ENCODE assay signal across 1 cellular context in the genomic region with DNA sequence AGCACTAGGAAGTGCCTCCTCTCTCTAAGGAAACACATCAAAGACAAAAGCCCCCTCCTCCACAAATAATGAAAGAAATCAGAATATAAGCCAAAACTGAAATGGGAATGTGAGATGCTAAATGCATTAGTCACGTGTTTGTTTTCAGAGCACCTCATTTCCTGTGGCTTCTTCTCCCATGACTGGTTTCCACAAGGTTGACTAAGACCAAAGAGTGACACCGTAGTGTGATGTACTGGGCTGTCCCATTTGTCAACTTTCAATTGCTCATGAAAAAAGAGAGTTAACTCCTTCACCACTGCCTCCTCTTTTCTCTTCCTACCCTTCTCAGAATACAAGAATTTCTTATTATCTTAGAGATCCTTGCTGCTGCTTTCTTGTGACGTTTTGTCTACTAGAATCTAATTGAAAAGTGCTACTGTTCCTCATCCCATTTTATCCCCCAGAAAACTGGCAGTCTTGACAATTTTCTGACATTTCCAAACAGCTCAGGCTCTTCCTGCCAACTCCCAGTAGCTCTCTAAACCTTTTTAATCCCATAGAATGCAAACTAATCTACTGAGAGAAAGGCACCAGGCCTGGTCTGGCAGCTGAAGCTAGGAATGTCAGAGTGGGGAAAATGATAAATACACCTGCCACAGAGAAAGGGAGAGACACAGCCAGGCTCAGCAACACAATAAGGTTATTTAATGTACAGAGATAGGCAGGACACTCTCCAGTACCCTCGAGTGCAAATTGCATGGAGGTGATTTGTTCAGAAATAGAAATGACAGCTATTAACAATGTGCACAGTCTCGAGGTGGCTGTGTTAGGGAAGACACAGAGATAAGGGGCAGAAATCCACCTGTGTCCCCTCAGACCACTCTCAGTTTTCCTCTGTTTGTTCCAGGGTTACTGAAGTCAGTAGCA.
TF ChIP-seq lines count a peak whose summit lies in the region.

No MANE protein-coding gene starts in this region.

TF ChIP-seq in neural cell, 6 proteins besides CTCF, POLR2A, EP300 and RAD21 (continued from another document):
- TF ChIP-seq, protein P1, sequence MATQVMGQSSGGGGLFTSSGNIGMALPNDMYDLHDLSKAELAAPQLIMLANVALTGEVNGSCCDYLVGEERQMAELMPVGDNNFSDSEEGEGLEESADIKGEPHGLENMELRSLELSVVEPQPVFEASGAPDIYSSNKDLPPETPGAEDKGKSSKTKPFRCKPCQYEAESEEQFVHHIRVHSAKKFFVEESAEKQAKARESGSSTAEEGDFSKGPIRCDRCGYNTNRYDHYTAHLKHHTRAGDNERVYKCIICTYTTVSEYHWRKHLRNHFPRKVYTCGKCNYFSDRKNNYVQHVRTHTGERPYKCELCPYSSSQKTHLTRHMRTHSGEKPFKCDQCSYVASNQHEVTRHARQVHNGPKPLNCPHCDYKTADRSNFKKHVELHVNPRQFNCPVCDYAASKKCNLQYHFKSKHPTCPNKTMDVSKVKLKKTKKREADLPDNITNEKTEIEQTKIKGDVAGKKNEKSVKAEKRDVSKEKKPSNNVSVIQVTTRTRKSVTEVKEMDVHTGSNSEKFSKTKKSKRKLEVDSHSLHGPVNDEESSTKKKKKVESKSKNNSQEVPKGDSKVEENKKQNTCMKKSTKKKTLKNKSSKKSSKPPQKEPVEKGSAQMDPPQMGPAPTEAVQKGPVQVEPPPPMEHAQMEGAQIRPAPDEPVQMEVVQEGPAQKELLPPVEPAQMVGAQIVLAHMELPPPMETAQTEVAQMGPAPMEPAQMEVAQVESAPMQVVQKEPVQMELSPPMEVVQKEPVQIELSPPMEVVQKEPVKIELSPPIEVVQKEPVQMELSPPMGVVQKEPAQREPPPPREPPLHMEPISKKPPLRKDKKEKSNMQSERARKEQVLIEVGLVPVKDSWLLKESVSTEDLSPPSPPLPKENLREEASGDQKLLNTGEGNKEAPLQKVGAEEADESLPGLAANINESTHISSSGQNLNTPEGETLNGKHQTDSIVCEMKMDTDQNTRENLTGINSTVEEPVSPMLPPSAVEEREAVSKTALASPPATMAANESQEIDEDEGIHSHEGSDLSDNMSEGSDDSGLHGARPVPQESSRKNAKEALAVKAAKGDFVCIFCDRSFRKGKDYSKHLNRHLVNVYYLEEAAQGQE (IDR thresholded peaks at IDR 0.05; ENCODE audit: borderline replicate concordance) = peak; percentile 99
- no peak for TF ChIP-seq EZH2 (IDR thresholded peaks at IDR 0.05; ENCODE audit: borderline replicate concordance, insufficient read depth, low read length, poor library complexity, severe bottlenecking)
